Comparison of ENCODE assay signal across 1 cellular context in the genomic region with DNA sequence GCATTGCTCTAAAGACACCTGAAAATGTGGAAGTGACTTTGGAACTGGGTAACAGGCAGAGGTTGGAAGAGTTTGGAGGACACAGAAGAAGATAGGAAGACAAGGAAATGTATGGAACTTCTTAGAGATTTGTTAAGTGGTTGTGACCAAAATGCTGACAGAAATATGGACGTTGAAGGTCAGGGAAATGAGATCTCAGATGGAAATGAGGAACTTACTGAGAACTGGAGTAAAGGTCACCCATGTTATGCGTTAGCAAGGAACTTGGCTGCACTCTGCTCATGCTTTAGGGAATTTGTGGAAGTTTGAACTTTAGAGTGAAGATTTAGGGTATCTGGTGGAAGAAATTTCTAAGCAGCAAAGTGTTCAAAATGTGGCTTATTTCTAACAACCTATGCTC.
TF ChIP-seq lines count a peak whose summit lies in the region.

No MANE protein-coding gene starts in this region.

TF ChIP-seq in SK-N-SH treated with all-trans-retinoic acid at 6 μM for 48 hours, 23 proteins besides CTCF, POLR2A, EP300 and RAD21 (continued from another document):
- TF ChIP-seq, protein P1, sequence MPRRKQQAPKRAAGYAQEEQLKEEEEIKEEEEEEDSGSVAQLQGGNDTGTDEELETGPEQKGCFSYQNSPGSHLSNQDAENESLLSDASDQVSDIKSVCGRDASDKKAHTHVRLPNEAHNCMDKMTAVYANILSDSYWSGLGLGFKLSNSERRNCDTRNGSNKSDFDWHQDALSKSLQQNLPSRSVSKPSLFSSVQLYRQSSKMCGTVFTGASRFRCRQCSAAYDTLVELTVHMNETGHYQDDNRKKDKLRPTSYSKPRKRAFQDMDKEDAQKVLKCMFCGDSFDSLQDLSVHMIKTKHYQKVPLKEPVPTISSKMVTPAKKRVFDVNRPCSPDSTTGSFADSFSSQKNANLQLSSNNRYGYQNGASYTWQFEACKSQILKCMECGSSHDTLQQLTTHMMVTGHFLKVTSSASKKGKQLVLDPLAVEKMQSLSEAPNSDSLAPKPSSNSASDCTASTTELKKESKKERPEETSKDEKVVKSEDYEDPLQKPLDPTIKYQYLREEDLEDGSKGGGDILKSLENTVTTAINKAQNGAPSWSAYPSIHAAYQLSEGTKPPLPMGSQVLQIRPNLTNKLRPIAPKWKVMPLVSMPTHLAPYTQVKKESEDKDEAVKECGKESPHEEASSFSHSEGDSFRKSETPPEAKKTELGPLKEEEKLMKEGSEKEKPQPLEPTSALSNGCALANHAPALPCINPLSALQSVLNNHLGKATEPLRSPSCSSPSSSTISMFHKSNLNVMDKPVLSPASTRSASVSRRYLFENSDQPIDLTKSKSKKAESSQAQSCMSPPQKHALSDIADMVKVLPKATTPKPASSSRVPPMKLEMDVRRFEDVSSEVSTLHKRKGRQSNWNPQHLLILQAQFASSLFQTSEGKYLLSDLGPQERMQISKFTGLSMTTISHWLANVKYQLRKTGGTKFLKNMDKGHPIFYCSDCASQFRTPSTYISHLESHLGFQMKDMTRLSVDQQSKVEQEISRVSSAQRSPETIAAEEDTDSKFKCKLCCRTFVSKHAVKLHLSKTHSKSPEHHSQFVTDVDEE (CRISPR knock-in tag; IDR thresholded peaks at IDR 0.05): no peak
- TF ChIP-seq ZNF70 (CRISPR knock-in tag; IDR thresholded peaks at IDR 0.05) (no peak), ISL1 (CRISPR knock-in tag; IDR thresholded peaks at IDR 0.05) (no peak)
